ENCODE assay signal across 8 cellular contexts in the genomic region with DNA sequence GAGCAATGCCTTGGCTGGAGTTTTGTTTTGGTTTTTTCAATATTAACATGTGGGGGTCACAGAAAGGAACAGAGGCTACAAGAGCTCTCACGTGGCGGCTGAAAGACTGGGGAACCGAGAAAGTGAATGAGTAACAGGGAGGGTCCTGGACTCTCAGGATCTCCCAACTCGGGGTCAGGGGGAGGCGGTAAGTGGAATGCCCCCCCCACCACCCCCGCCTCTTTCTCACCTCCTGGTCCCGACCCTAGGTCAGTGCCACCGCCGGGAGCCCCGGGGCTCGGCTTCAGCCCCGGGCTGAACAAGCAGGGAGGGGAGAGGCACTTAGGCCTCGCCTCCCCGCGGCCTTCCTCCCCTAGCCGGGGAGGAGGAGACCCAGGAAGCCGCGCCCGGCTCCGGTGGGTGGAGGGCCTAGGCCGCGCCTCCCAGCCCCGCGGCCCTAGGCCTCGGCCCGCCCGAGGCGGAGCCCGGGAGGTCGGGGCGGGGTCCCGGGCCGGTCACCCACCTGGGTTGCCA. TPM values are rescaled to one million over a fixed set of nuclear protein-coding genes. Genes with fewer than 3 reads are reported as not detected.
DNase-seq lines count a peak whose midpoint lies in the region; ATAC-seq and TF ChIP-seq lines count a peak whose summit lies in the region.
"Not testable (repeated sequence)": the region's sequence is repeated elsewhere in the genome, so short reads cannot be mapped to it uniquely, and the experiment has no call there.

No MANE protein-coding gene starts in this region.

- H3K4me3 Mint-ChIP-seq in GM23338: peak overlapping the region; percentile 98
- H3K4me3 Mint-ChIP-seq in activated T-helper 17 cell treated with anti-CD3 and anti-CD28 coated beads, Interleukin-2, amount 50 U/mL, for 72 hours: peak overlapping the region; percentile 99
- H3K4me3 Mint-ChIP-seq in nephron: peak overlapping the region; percentile 90 to 98 (median 98)
- H3K4me3 Mint-ChIP-seq in stimulated activated effector memory CD8-positive, alpha-beta T cell treated with anti-CD3 and anti-CD28 coated beads, Interleukin-12 subunit alpha, Interleukin-12 subunit beta, amount 100 ng/mL, for 72 hours: peak overlapping the region; percentile 81

- not testable (repeated sequence) for H3K36me3 Mint-ChIP-seq in GM23338 (ENCODE audit: low read depth); activated T-helper 17 cell treated with anti-CD3 and anti-CD28 coated beads, Interleukin-2, amount 50 U/mL, for 72 hours (ENCODE audit: low read depth); nephron (ENCODE audit: low read depth); stimulated activated effector memory CD8-positive, alpha-beta T cell treated with anti-CD3 and anti-CD28 coated beads, Interleukin-12 subunit alpha, Interleukin-12 subunit beta, amount 100 ng/mL, for 72 hours

- DNase-seq in Daoy (ENCODE audit: low read depth): peak; percentile 82
- DNase-seq in GM23338 (ENCODE audit: low spot score): peak; percentile 79
- DNase-seq in SHP77 treated with DMSO at 0.1 percent for 48 hours (lab: John Stamatoyannopoulos, UW): peak; percentile 21
- peak; percentile 73 for DNase-seq in fibroblast of pulmonary artery (ENCODE audit: low read depth)
- peak; percentile 79 to 91 for DNase-seq in stimulated activated effector memory CD8-positive, alpha-beta T cell treated with anti-CD3 and anti-CD28 coated beads, Interleukin-12 subunit alpha, Interleukin-12 subunit beta, amount 100 ng/mL, for 72 hours (ENCODE audit: low spot score in 2 of 2)

- H2AFZ ChIP-seq in GM23338: not testable (repeated sequence)

- H3K27me3 Mint-ChIP-seq in GM23338 (ENCODE audit: insufficient read depth, low read depth, poor library complexity); activated T-helper 17 cell treated with anti-CD3 and anti-CD28 coated beads, Interleukin-2, amount 50 U/mL, for 72 hours; nephron (ENCODE audit: low read depth): not testable (repeated sequence)

- H3K9me3 Mint-ChIP-seq in GM23338; activated T-helper 17 cell treated with anti-CD3 and anti-CD28 coated beads, Interleukin-2, amount 50 U/mL, for 72 hours; nephron; stimulated activated effector memory CD8-positive, alpha-beta T cell treated with anti-CD3 and anti-CD28 coated beads, Interleukin-12 subunit alpha, Interleukin-12 subunit beta, amount 100 ng/mL, for 72 hours: not testable (repeated sequence)

- H3K27ac Mint-ChIP-seq in GM23338 (peak overlapping the region; percentile 95), nephron (peak overlapping the region; percentile 85 to 95 (median 92))
- peak overlapping the region; percentile 90 for H3K27ac Mint-ChIP-seq in activated T-helper 17 cell treated with anti-CD3 and anti-CD28 coated beads, Interleukin-2, amount 50 U/mL, for 72 hours
- peak overlapping the region; percentile 88 for H3K27ac Mint-ChIP-seq in stimulated activated effector memory CD8-positive, alpha-beta T cell treated with anti-CD3 and anti-CD28 coated beads, Interleukin-12 subunit alpha, Interleukin-12 subunit beta, amount 100 ng/mL, for 72 hours

- H4K20me1 ChIP-seq in GM23338 (replicated peaks; ENCODE audit: insufficient read depth): not testable (repeated sequence)

- not testable (repeated sequence) for H3F3A ChIP-seq in GM23338 (replicated peaks; ENCODE audit: low read depth)

- peak overlapping the region; percentile 73 for H3K4me3 ChIP-seq in GM23338
- H3K4me3 ChIP-seq in fibroblast of pulmonary artery (replicated peaks; ENCODE audit: low read depth, low read length): peak overlapping the region; percentile 64

- H3K27ac ChIP-seq in GM23338 (ENCODE audit: low read depth) (peak overlapping the region; percentile 81; the same call in 1 of the 2 replicates), KOPT-K1 (ENCODE audit: low read depth, low read length, poor library complexity, severe bottlenecking) (peak overlapping the region; percentile 73)

- peak overlapping the region; percentile 79 for H3K4me2 ChIP-seq in GM23338

- H3K79me2 ChIP-seq in GM23338 (replicated peaks; ENCODE audit: insufficient read depth): peaks cover 45% of the 10 kb centered on the region

- H3K4me1 Mint-ChIP-seq in GM23338; activated T-helper 17 cell treated with anti-CD3 and anti-CD28 coated beads, Interleukin-2, amount 50 U/mL, for 72 hours; nephron: not testable (repeated sequence)
- H3K4me1 Mint-ChIP-seq in stimulated activated effector memory CD8-positive, alpha-beta T cell treated with anti-CD3 and anti-CD28 coated beads, Interleukin-12 subunit alpha, Interleukin-12 subunit beta, amount 100 ng/mL, for 72 hours: peaks cover 21% of the 10 kb centered on the region

- H3K9me3 ChIP-seq in KOPT-K1 (ENCODE audit: insufficient read depth, low read length, poor library complexity, severe bottlenecking): not testable (repeated sequence)

- H3K36me3 ChIP-seq in GM23338 (ENCODE audit: insufficient read depth); KOPT-K1 (ENCODE audit: insufficient read depth, low read length): not testable (repeated sequence)

- H3K4me1 ChIP-seq in GM23338 (ENCODE audit: insufficient read depth): not testable (repeated sequence)

- H3K9me2 ChIP-seq in GM23338 (ENCODE audit: insufficient read depth): not testable (repeated sequence)

- TF ChIP-seq CTCF in GM23338 (conservative IDR thresholded peaks at IDR 0.05; ENCODE audit: low read depth in 2 of 2); fibroblast of pulmonary artery (IDR thresholded peaks at IDR 0.05; ENCODE audit: low read length, missing control alignments); nephron (IDR thresholded peaks at IDR 0.05; ENCODE audit: unreplicated experiment in 3 of 3): not testable (repeated sequence)

- H3K27me3 ChIP-seq in GM23338 (ENCODE audit: insufficient read depth): not testable (repeated sequence)

- peak; percentile 95 for ATAC-seq in GM23338
- peak; percentile 92 for ATAC-seq in activated T-helper 17 cell treated with anti-CD3 and anti-CD28 coated beads, Interleukin-2, amount 50 U/mL, for 72 hours (replicated peaks)
- ATAC-seq in stimulated activated effector memory CD8-positive, alpha-beta T cell treated with anti-CD3 and anti-CD28 coated beads, Interleukin-12 subunit alpha, Interleukin-12 subunit beta, amount 100 ng/mL, for 72 hours: peak; percentile 96

RNA-seq across cellular contexts. Expression of a gene that starts 20.6 kb away (rescaled TPM):
- 63.1 and 64.5 TPM in 2 replicates for total RNA-seq in Daoy (2014; rRNA removed; shearing (Covaris generic))
- 33.9 and 38.7 TPM in 2 replicates for total RNA-seq in GM23338 (2014; rRNA removed; shearing (Covaris generic))
- 21.0 and 23.1 TPM in 2 replicates for polyA plus RNA-seq in GM23338 (2016; fragmentation: Nextera tagmentation; extraction: Ambion mirVana)
- total RNA-seq in activated T-helper 17 cell treated with anti-CD3 and anti-CD28 coated beads, Interleukin-2, amount 50 U/mL, for 72 hours: 10 to 100 TPM; 51.0 to 69.9 TPM

RNA-seq across cellular contexts. Expression of a gene that starts 35.8 kb away (rescaled TPM):
- total RNA-seq in Daoy (2014; rRNA removed; shearing (Covaris generic)): 26.2 and 27.1 TPM in 2 replicates
- total RNA-seq in GM23338 (2014; rRNA removed; shearing (Covaris generic)): 19.6 and 30.8 TPM in 2 replicates
- polyA plus RNA-seq in GM23338 (2016; fragmentation: Nextera tagmentation; extraction: Ambion mirVana): 13.3 TPM in 2 replicates
- 10 to 100 TPM; 49.7 to 64.2 TPM for total RNA-seq in activated T-helper 17 cell treated with anti-CD3 and anti-CD28 coated beads, Interleukin-2, amount 50 U/mL, for 72 hours

RNA-seq across cellular contexts. Expression of a gene that starts 40.1 kb away (rescaled TPM):
- not detected in 2 replicates for total RNA-seq in Daoy (2014; rRNA removed; shearing (Covaris generic))
- not detected in 2 replicates for total RNA-seq in GM23338 (2014; rRNA removed; shearing (Covaris generic))
- 3.5 and 7.3 TPM in 2 replicates for polyA plus RNA-seq in GM23338 (2016; fragmentation: Nextera tagmentation; extraction: Ambion mirVana)
- total RNA-seq in activated T-helper 17 cell treated with anti-CD3 and anti-CD28 coated beads, Interleukin-2, amount 50 U/mL, for 72 hours: 1 to 10 TPM in 1 of 2 donors, not detected in 1; 1.6 TPM

RNA-seq across cellular contexts. Expression of a gene that starts 47.8 kb away (rescaled TPM):
- total RNA-seq in Daoy (2014; rRNA removed; shearing (Covaris generic)): not detected in 2 replicates
- 0.21 and 0.35 TPM in 2 replicates for total RNA-seq in GM23338 (2014; rRNA removed; shearing (Covaris generic))
- polyA plus RNA-seq in GM23338 (2016; fragmentation: Nextera tagmentation; extraction: Ambion mirVana): 3.3 and 3.9 TPM in 2 replicates
- total RNA-seq in activated T-helper 17 cell treated with anti-CD3 and anti-CD28 coated beads, Interleukin-2, amount 50 U/mL, for 72 hours: 100 to 1,000 TPM; 198 to 216 TPM

Comparison
In these comparisons a context has a peak if more than half of its experiments do, and no peak if none do; other contexts are left out.
1. Peak in every context shown above with its lines: DNase-seq, ATAC-seq, H3K4me3 ChIP-seq and H3K27ac ChIP-seq.
2. DNase-seq: peak in every context shown above with its lines; median percentile 85 in stimulated activated effector memory CD8-positive, alpha-beta T cell treated with anti-CD3 and anti-CD28 coated beads, Interleukin-12 subunit alpha, Interleukin-12 subunit beta, amount 100 ng/mL, for 72 hours; 82 in Daoy; 79 in GM23338; 73 in fibroblast of pulmonary artery; 21 in SHP77 treated with DMSO at 0.1 percent for 48 hours.